1 cellular context compared by ENCODE assay signal in genomic region chr17:61411944-61412859, GRCh38.
TF ChIP-seq lines count a peak whose summit lies in the region.

No MANE protein-coding gene starts in this region.

TF ChIP-seq in HepG2, 621 proteins besides CTCF, POLR2A, EP300 and RAD21 (continued from another document and continues in another):
- TF ChIP-seq ARID5B (CRISPR knock-in tag; IDR thresholded peaks at IDR 0.05) (peak; percentile 51; the same call in 1 of the 2 replicates), ZNF761 (CRISPR knock-in tag; conservative IDR thresholded peaks at IDR 0.05) (peak; percentile 92), ZNF460 (CRISPR knock-in tag; IDR thresholded peaks at IDR 0.05; ENCODE audit: borderline replicate concordance) (no peak), TFDP2 (CRISPR knock-in tag; IDR thresholded peaks at IDR 0.05) (peak; percentile 92), MED1 (CRISPR knock-in tag; IDR thresholded peaks at IDR 0.05) (peak; percentile 68; the same call in 1 of the 2 replicates), TAF1 (CRISPR knock-in tag; IDR thresholded peaks at IDR 0.05) (peak; percentile 67; the same call in 1 of the 2 replicates), MTA3 (CRISPR knock-in tag; IDR thresholded peaks at IDR 0.05) (no peak), NCOA5 (CRISPR knock-in tag; IDR thresholded peaks at IDR 0.05) (no peak), TFDP1 (CRISPR knock-in tag; IDR thresholded peaks at IDR 0.05; ENCODE audit: borderline replicate concordance) (peak; percentile 90), TEF (CRISPR knock-in tag; IDR thresholded peaks at IDR 0.05) (peak; percentile 30), CENPBD1 (CRISPR knock-in tag; IDR thresholded peaks at IDR 0.05; ENCODE audit: borderline replicate concordance, low read depth) (peak; percentile 51; the same call in 1 of the 2 replicates), ZNF784 (CRISPR knock-in tag; IDR thresholded peaks at IDR 0.05; ENCODE audit: borderline replicate concordance) (peak; percentile 92; the same call in 1 of the 2 replicates), SATB2 (CRISPR knock-in tag; IDR thresholded peaks at IDR 0.05) (peak; percentile 73; the same call in 1 of the 2 replicates), ZBTB25 (CRISPR knock-in tag; IDR thresholded peaks at IDR 0.05) (peak; percentile 83; the same call in 1 of the 2 replicates), HNRNPLL (IDR thresholded peaks at IDR 0.05; ENCODE audit: low read depth, low read length, poor library complexity, severe bottlenecking) (peak; percentile 70), RFX5 (IDR thresholded peaks at IDR 0.05; ENCODE audit: low read depth, low read length) (no peak), ZBTB21 (CRISPR knock-in tag; IDR thresholded peaks at IDR 0.05) (no peak), MEIS1 (CRISPR knock-in tag; IDR thresholded peaks at IDR 0.05; ENCODE audit: borderline replicate concordance) (peak; percentile 94; the same call in 1 of the 2 replicates), ZNF484 (CRISPR knock-in tag; IDR thresholded peaks at IDR 0.05; ENCODE audit: borderline replicate concordance, low read depth) (no peak), DR1 (CRISPR knock-in tag; IDR thresholded peaks at IDR 0.05) (no peak; the same call in 1 of the 2 replicates), ZNF280D (CRISPR knock-in tag; IDR thresholded peaks at IDR 0.05) (peak; percentile 58; the same call in 1 of the 2 replicates), ZNF639 (CRISPR knock-in tag; conservative IDR thresholded peaks at IDR 0.05) (0 out of 2 replicates have a peak, but pooled peaks have one; percentile 14), ZNF580 (CRISPR knock-in tag; IDR thresholded peaks at IDR 0.05; ENCODE audit: borderline replicate concordance, low read depth) (peak; percentile 94; the same call in 1 of the 2 replicates), ETV6 (CRISPR knock-in tag; conservative IDR thresholded peaks at IDR 0.05) (peak; percentile 82), ZNF350 (CRISPR knock-in tag; IDR thresholded peaks at IDR 0.05; ENCODE audit: borderline replicate concordance, low read depth) (peak; percentile 42; the same call in 1 of the 2 replicates), CSRNP1 (CRISPR knock-in tag; IDR thresholded peaks at IDR 0.05) (peak; percentile 59; the same call in 1 of the 2 replicates), ZNF614 (CRISPR knock-in tag; IDR thresholded peaks at IDR 0.05; ENCODE audit: borderline replicate concordance) (0 out of 2 replicates have a peak, but pooled peaks have one; percentile 12), ZNF770 (CRISPR knock-in tag; IDR thresholded peaks at IDR 0.05) (no peak), STAT6 (CRISPR knock-in tag; IDR thresholded peaks at IDR 0.05; ENCODE audit: borderline replicate concordance) (no peak; the same call in 1 of the 2 replicates), ZNF383 (CRISPR knock-in tag; IDR thresholded peaks at IDR 0.05; ENCODE audit: borderline replicate concordance) (no peak; the same call in 1 of the 2 replicates), MED13 (CRISPR knock-in tag; IDR thresholded peaks at IDR 0.05) (peak; percentile 84; the same call in 1 of the 2 replicates)
